ENCODE assay signal across 7 cellular contexts in the genomic region with DNA sequence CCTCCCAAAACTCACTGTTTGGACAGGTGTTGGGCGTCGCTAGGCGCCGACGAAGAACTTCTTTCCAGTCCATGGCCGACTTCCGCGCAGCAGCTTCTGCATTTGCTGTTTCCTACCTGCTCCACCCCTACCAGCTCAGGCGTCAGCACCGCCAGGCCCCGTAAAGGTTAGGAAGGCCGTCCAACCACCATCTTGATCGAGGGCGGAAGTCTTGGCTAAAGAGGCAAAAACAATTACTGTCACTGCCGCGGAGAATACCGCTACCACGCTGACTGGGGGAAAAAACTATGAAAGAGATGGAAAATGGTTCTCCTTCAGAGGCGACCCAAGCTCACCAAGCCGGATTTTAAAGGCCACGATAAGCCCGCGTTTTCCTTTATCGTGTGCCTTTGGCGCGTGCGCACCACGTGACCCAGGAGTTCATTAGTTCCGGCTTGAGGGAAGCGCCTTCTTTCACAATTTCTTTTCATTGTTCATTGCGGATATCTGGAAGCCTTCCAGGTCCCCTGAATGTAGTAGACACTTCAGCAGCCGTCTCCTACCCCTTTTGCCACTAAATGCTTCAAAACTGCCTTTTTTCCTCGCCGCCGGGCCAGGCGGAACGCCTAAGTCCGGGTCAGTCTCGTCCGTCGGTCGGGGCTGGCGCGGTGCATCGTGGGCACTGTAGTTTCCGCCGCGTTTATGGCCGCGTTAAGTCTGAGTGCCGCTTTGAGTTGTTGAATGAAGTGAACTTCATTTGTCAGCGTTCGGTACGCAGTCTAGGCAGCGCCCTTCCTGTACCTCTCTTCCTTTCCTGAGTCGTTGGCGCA. TPM values are rescaled to one million over a fixed set of nuclear protein-coding genes. Genes with fewer than 3 reads are reported as not detected.
DNase-seq lines count a peak whose midpoint lies in the region; ATAC-seq, FAIRE-seq and TF ChIP-seq lines count a peak whose summit lies in the region.

Gene PPP2R3C (minus strand): TSS at position 104 of the 809 bp plus-strand sequence. CDS start 31 bp downstream, at position 73.
Gene PRORP (plus strand): TSS at position 666 of the 809 bp plus-strand sequence. CDS start 694 bp downstream, outside the sequence.

- peak within 1 kb of the TSS; percentile 87 to 98 (median 94) for H3K27ac ChIP-seq in body of pancreas
- H3K27ac ChIP-seq in sigmoid colon, result peak within 1 kb of the TSS; percentile 90 to 98 (median 94)

- intact Hi-C loops in body of pancreas (cut with DNase I) (no loop called here), sigmoid colon (cut with DNase I) (loop anchor here (5.0 to 10.0 kb wide), 6 partner anchors 75 to 407 kb away; partner anchors contain the start of genes CFL2, FAM177A1, PSMA6 and SRP54)

- H3K4me3 ChIP-seq in body of pancreas, result peak within 1 kb of the TSS; percentile 47 to 69
- peak within 1 kb of the TSS; percentile 68 to 70 (median 69) for H3K4me3 ChIP-seq in sigmoid colon

- WGBS in body of pancreas, 2 donors, result 0% methylated on average over 27 to 57 of the region's 57 CpGs
- 0% methylated on average over 57 of the region's 57 CpGs for WGBS in sigmoid colon, 2 donors

- H3K9me3 ChIP-seq in body of pancreas (no peaks in the 10 kb centered on the region), sigmoid colon (no peaks in the 10 kb centered on the region)

- peak; percentile 67 for FAIRE-seq in TTC549 (lab: Jason Lieb, UNC)

- peak; percentile 97 for DNase-seq in NCI-H2107 treated with DMSO at 0.1 percent for 48 hours (lab: John Stamatoyannopoulos, UW; ENCODE audit: unreplicated experiment)
- peak; percentile 87 to 98 (median 94) for DNase-seq in body of pancreas
- DNase-seq in iPS DF 4.7 (ENCODE audit: extremely low read depth, low spot score), result peak; percentile 90
- peak; percentile 96 for DNase-seq in sigmoid colon

- TF ChIP-seq EP300 in sigmoid colon (IDR thresholded peaks at IDR 0.05), result no peak

- TF ChIP-seq POLR2A in body of pancreas (IDR thresholded peaks at IDR 0.05) (peak; percentile 62 to 83 (median 71)), sigmoid colon (IDR thresholded peaks at IDR 0.05) (peak; percentile 45 to 70)

- ATAC-seq in GM18520 (IDR thresholded peaks at IDR 0.05; ENCODE audit: unreplicated experiment) (peak; percentile 77), HG03064 (IDR thresholded peaks at IDR 0.05; ENCODE audit: low read depth, unreplicated experiment) (peak; percentile 81), body of pancreas (peak; percentile 93)

- H3K27me3 ChIP-seq in body of pancreas (no peaks in the 10 kb centered on the region), sigmoid colon (no peaks in the 10 kb centered on the region)

- H3K4me1 ChIP-seq in body of pancreas (peaks cover 25% of the 10 kb centered on the region), sigmoid colon (peaks cover 0 to 41% (median 26%) of the 10 kb centered on the region in 4 donors)

- no peak for TF ChIP-seq CTCF in body of pancreas (IDR thresholded peaks at IDR 0.05)
- no peak for TF ChIP-seq CTCF in sigmoid colon (IDR thresholded peaks at IDR 0.05)

- H3K36me3 ChIP-seq in body of pancreas (replicated peaks in 1 of 2; ENCODE audit: insufficient read depth in 1 of 2, low read depth in 2 of 2) (no peaks in the 10 kb centered on the region), sigmoid colon (peaks cover 0 to 6% (median 0%) of the 10 kb centered on the region in 4 donors)

RNA-seq across cellular contexts. Expression of gene PPP2R3C, which starts in this region (rescaled TPM):
- total RNA-seq in body of pancreas (10 to 100 TPM in 1 of 2 donors, 1 to 10 TPM in 1; 4.3 to 20.0 TPM), sigmoid colon (10 to 100 TPM; 25.3 to 44.3 (median 40.5) TPM)
- polyA plus RNA-seq in sigmoid colon, result 10 to 100 TPM; 22.1 to 50.9 (median 45.6) TPM

RNA-seq across cellular contexts. Expression of gene PRORP, which starts in this region (rescaled TPM):
- total RNA-seq in body of pancreas (10 to 100 TPM; 12.5 to 21.8 TPM), sigmoid colon (10 to 100 TPM in 3 of 4 donors, 1 to 10 TPM in 1; 7.9 to 17.1 (median 13.6) TPM)
- polyA plus RNA-seq in sigmoid colon, result 10 to 100 TPM; 11.4 to 26.0 (median 25.7) TPM

Comparison
In these comparisons a context has a peak if more than half of its experiments do, and no peak if none do; other contexts are left out.
1. Peak in every context shown above with its lines: DNase-seq, ATAC-seq, H3K4me3 ChIP-seq and H3K27ac ChIP-seq.